Comparison of ENCODE assay signal across 8 cellular contexts in the genomic region with DNA sequence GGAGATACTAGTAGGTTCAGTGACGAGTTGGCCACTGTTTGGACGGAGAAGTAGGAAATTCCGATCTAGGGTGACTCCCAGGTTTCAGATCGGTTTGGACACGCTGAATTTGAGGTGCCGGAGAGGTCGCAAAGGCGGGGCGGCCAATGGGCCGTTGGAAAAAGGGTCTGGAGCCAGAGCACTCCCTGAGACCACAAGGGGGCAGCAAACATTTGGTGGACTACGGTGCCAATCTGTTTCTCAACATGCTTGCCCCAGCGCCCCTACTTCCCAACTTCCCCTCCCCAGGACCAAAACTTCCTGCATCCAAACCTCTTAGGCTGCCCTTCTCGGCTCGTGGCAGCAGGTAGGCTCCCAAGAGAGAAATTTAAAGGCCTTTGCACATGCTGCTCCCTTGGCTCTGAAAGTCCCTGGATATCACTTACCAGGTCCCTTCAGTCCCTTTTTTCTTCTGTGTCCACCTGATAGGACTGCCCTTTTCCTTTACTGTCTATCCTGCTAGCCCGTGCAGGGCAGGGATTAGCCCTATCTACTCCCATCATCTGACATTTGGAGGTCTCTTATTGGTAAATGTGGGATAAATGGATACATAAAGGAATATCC. TPM values are rescaled to one million over a fixed set of nuclear protein-coding genes. Genes with fewer than 3 reads are reported as not detected.
DNase-seq lines count a peak whose midpoint lies in the region; ATAC-seq and TF ChIP-seq lines count a peak whose summit lies in the region.

No MANE protein-coding gene starts in this region.

- no peaks in the 10 kb centered on the region for H3K27me3 ChIP-seq in KMS-11 (ENCODE audit: insufficient read depth, low read depth)
- no peaks in the 10 kb centered on the region for H3K27me3 ChIP-seq in neural cell (ENCODE audit: insufficient read depth, low read depth, low read length)

- H3K36me3 ChIP-seq in KMS-11 (ENCODE audit: insufficient read depth) (no peaks in the 10 kb centered on the region), neural cell (ENCODE audit: insufficient read depth, low read length) (no peaks in the 10 kb centered on the region)

- peaks cover 6% of the 10 kb centered on the region for H3K4me1 ChIP-seq in KMS-11 (ENCODE audit: low read depth, poor library complexity, severe bottlenecking)

- H4K20me1 ChIP-seq in KMS-11 (ENCODE audit: insufficient read depth) (no peaks in the 10 kb centered on the region), neural cell (ENCODE audit: insufficient read depth) (no peaks in the 10 kb centered on the region)

- TF ChIP-seq CTCF in GM12874 (IDR thresholded peaks at IDR 0.05; ENCODE audit: insufficient read depth, low read depth, low read length) (peak; percentile 91), KMS-11 (conservative IDR thresholded peaks at IDR 0.05; ENCODE audit: low read depth, low read length) (peak; percentile 87), neural cell (IDR thresholded peaks at IDR 0.05; ENCODE audit: poor library complexity, severe bottlenecking) (peak; percentile 87)

- H3F3A ChIP-seq in neural cell (ENCODE audit: insufficient read depth, low read length, poor library complexity, severe bottlenecking): no peaks in the 10 kb centered on the region

- H3K4me3 ChIP-seq in KMS-11 (IDR thresholded peaks at IDR 0.05; ENCODE audit: insufficient read depth, low read depth, low read length): no peak overlapping the region
- peak overlapping the region; percentile 86 for H3K4me3 ChIP-seq in neural cell (ENCODE audit: low read length)

- no peak for TF ChIP-seq EP300 in neural cell (conservative IDR thresholded peaks at IDR 0.05; ENCODE audit: poor library complexity, severe bottlenecking)

- H3K27ac ChIP-seq in KMS-11: peak overlapping the region; percentile 19; the same call in 1 of the 2 replicates
- H3K27ac ChIP-seq in neural cell (ENCODE audit: low read length): peak overlapping the region; percentile 71

- H3K79me2 ChIP-seq in KMS-11 (ENCODE audit: insufficient read depth, low read depth) (peaks cover 8% of the 10 kb centered on the region; the same call in 1 of the 2 replicates), neural cell (replicated peaks; ENCODE audit: insufficient read depth, low read length) (no peaks in the 10 kb centered on the region)

- peak; percentile 85 for DNase-seq in RPMI8226
- peak; percentile 58 for DNase-seq in activated T-helper 9 cell treated with anti-CD3 and anti-CD28 coated beads, Interleukin-2, amount 50 U/mL, for 16 hours (ENCODE audit: low read depth)
- peak; percentile 69 for DNase-seq in fibroblast of the conjunctiva (ENCODE audit: low read depth)
- peak; percentile 93 for DNase-seq in superior temporal gyrus (ENCODE audit: extremely low spot score)

- H3K4me2 ChIP-seq in KMS-11 (peak overlapping the region; percentile 91), neural cell (ENCODE audit: low read length) (peak overlapping the region; percentile 61)

- H2AFZ ChIP-seq in KMS-11 (ENCODE audit: low read depth) (peak overlapping the region; percentile 74), neural cell (ENCODE audit: low read depth, low read length) (no peak overlapping the region)

- TF ChIP-seq RAD21 in neural cell (conservative IDR thresholded peaks at IDR 0.05): peak; percentile 65

- ATAC-seq in HG02938 (IDR thresholded peaks at IDR 0.05; ENCODE audit: unreplicated experiment): no peak

- H3K9ac ChIP-seq in KMS-11: peak overlapping the region; percentile 89; the same call in 1 of the 2 replicates
- H3K9ac ChIP-seq in neural cell (ENCODE audit: low read length): peak overlapping the region; percentile 85

- H3K9me3 ChIP-seq in neural cell (ENCODE audit: low read length): no peaks in the 10 kb centered on the region

- H3K9me2 ChIP-seq in neural cell (ENCODE audit: insufficient read depth, low read length): no peaks in the 10 kb centered on the region

TF ChIP-seq in neural cell, 6 proteins besides CTCF, POLR2A, EP300 and RAD21:
- TF ChIP-seq SMC3 (conservative IDR thresholded peaks at IDR 0.05; ENCODE audit: poor library complexity): peak; percentile 81
- TF ChIP-seq TAF1 (IDR thresholded peaks at IDR 0.05; ENCODE audit: low read depth): no peak
TF ChIP-seq in neural cell: peak in this region for 1.

RNA-seq across cellular contexts. Expression of gene RPP25L, which starts 1.0 kb away (rescaled TPM):
- 27.5 and 31.4 TPM in 2 replicates for polyA plus RNA-seq in neural cell
- 14.8 and 17.3 TPM in 2 replicates for polyA minus RNA-seq in neural cell

RNA-seq across cellular contexts. Expression of gene DCTN3, which starts 7.4 kb away (rescaled TPM):
- 380 and 391 TPM in 2 replicates for polyA plus RNA-seq in neural cell
- 133 and 140 TPM in 2 replicates for polyA minus RNA-seq in neural cell

RNA-seq across cellular contexts. Expression of gene ARID3C, which starts 16.0 kb away (rescaled TPM):
- polyA plus RNA-seq in neural cell: 2.1 and 2.8 TPM in 2 replicates
- not detected in 2 replicates for polyA minus RNA-seq in neural cell

RNA-seq across cellular contexts. Expression of gene CNTFR, which starts 23.4 kb away (rescaled TPM):
- 19.0 and 20.7 TPM in 2 replicates for polyA plus RNA-seq in neural cell
- 25.4 and 27.0 TPM in 2 replicates for polyA minus RNA-seq in neural cell

RNA-seq across cellular contexts. Expression of gene SIGMAR1, which starts 24.7 kb away (rescaled TPM):
- 50.2 and 52.5 TPM in 2 replicates for polyA plus RNA-seq in neural cell
- 32.2 and 51.4 TPM in 2 replicates for polyA minus RNA-seq in neural cell
